In genomic region chr19:50835103-50835784, GRCh38 we compare ENCODE assay signal across 8 cellular contexts. TPM values are rescaled to one million over a fixed set of nuclear protein-coding genes. Genes with fewer than 3 reads are reported as not detected.
A peak's percentile ranks its signal among the peaks of the same experiment; 100 is the strongest.
DNase-seq lines count a peak whose midpoint lies in the region; ATAC-seq and TF ChIP-seq lines count a peak whose summit lies in the region.

No MANE protein-coding gene starts in this region.

- H3K27ac ChIP-seq in thyroid gland: peak overlapping the region; percentile 61 to 96 (median 81)

- no peaks in the 10 kb centered on the region for H3K36me3 Mint-ChIP-seq in activated naive CD4-positive, alpha-beta T cell treated with anti-CD3 and anti-CD28 coated beads, Interleukin-2, amount 50 U/mL, for 24 hours
- no peaks in the 10 kb centered on the region for H3K36me3 Mint-ChIP-seq in activated naive CD8-positive, alpha-beta T cell treated with anti-CD3 and anti-CD28 coated beads, Interleukin-2, amount 50 U/mL, for 24 hours (ENCODE audit: low read depth)

- H3K27me3 Mint-ChIP-seq in activated naive CD4-positive, alpha-beta T cell treated with anti-CD3 and anti-CD28 coated beads, Interleukin-2, amount 50 U/mL, for 24 hours: peaks cover 42% of the 10 kb centered on the region
- peaks cover 51% of the 10 kb centered on the region for H3K27me3 Mint-ChIP-seq in activated naive CD8-positive, alpha-beta T cell treated with anti-CD3 and anti-CD28 coated beads, Interleukin-2, amount 50 U/mL, for 24 hours

- H3K4me3 Mint-ChIP-seq in activated naive CD4-positive, alpha-beta T cell treated with anti-CD3 and anti-CD28 coated beads, Interleukin-2, amount 50 U/mL, for 24 hours: peak overlapping the region; percentile 83
- peak overlapping the region; percentile 70 for H3K4me3 Mint-ChIP-seq in activated naive CD8-positive, alpha-beta T cell treated with anti-CD3 and anti-CD28 coated beads, Interleukin-2, amount 50 U/mL, for 24 hours

- no peaks in the 10 kb centered on the region for H3K9me3 ChIP-seq in thyroid gland

- no peak for TF ChIP-seq POLR2A in thyroid gland (IDR thresholded peaks at IDR 0.05)

- H3K36me3 ChIP-seq in kidney epithelial cell (ENCODE audit: control insufficient read depth, insufficient read depth, low read length): no peaks in the 10 kb centered on the region
- no peaks in the 10 kb centered on the region for H3K36me3 ChIP-seq in thyroid gland

- 35 to 96% methylated on average over 3 to 12 of the region's 13 CpGs for WGBS in thyroid gland, 2 donors

- peaks cover 9% of the 10 kb centered on the region for H3K4me1 Mint-ChIP-seq in activated naive CD4-positive, alpha-beta T cell treated with anti-CD3 and anti-CD28 coated beads, Interleukin-2, amount 50 U/mL, for 24 hours
- peaks cover 9% of the 10 kb centered on the region for H3K4me1 Mint-ChIP-seq in activated naive CD8-positive, alpha-beta T cell treated with anti-CD3 and anti-CD28 coated beads, Interleukin-2, amount 50 U/mL, for 24 hours

- no peak for TF ChIP-seq CTCF in kidney epithelial cell (IDR thresholded peaks at IDR 0.05; ENCODE audit: insufficient read depth, low read length, poor library complexity, severe bottlenecking)
- TF ChIP-seq CTCF in thyroid gland (IDR thresholded peaks at IDR 0.05): no peak

- intact Hi-C loops in thyroid gland (cut with DNase I): loop anchor here (5.0 kb wide), 1 partner anchor 47 kb away; no protein-coding TSS in a partner anchor

- H3K27ac Mint-ChIP-seq in activated naive CD4-positive, alpha-beta T cell treated with anti-CD3 and anti-CD28 coated beads, Interleukin-2, amount 50 U/mL, for 24 hours: no peak overlapping the region
- no peak overlapping the region for H3K27ac Mint-ChIP-seq in activated naive CD8-positive, alpha-beta T cell treated with anti-CD3 and anti-CD28 coated beads, Interleukin-2, amount 50 U/mL, for 24 hours

- no peak for DNase-seq in activated naive CD4-positive, alpha-beta T cell treated with anti-CD3 and anti-CD28 coated beads, Interleukin-2, amount 50 U/mL, for 16 hours
- DNase-seq in activated naive CD8-positive, alpha-beta T cell treated with anti-CD3 and anti-CD28 coated beads, Interleukin-2, amount 50 U/mL, for 24 hours: no peak
- DNase-seq in kidney epithelial cell (ENCODE audit: low read depth) (no peak), thyroid gland (peak; percentile 54 to 58), cortex of kidney (lab: John Stamatoyannopoulos, UW) (no peak), epidermal melanocyte (ENCODE audit: insufficient read length, low spot score) (no peak)

- peaks cover 19 to 29% of the 10 kb centered on the region in 2 donors for H3K4me1 ChIP-seq in thyroid gland

- ATAC-seq in activated naive CD8-positive, alpha-beta T cell treated with anti-CD3 and anti-CD28 coated beads, Interleukin-2, amount 50 U/mL, for 24 hours: no peak
- no peak for ATAC-seq in GM19463 (IDR thresholded peaks at IDR 0.05; ENCODE audit: unreplicated experiment)

- H3K4me3 ChIP-seq in kidney epithelial cell (ENCODE audit: low read depth, low read length): peak overlapping the region; percentile 65
- peak overlapping the region in 2 of 3 donors; percentile 48 to 49 for H3K4me3 ChIP-seq in thyroid gland (replicated peaks in 1 of 3)

- H3K27me3 ChIP-seq in kidney epithelial cell (ENCODE audit: control insufficient read depth, insufficient read depth, low read length): peaks cover 4% of the 10 kb centered on the region
- no peaks in the 10 kb centered on the region for H3K27me3 ChIP-seq in thyroid gland

- no peaks in the 10 kb centered on the region for H3K9me3 Mint-ChIP-seq in activated naive CD4-positive, alpha-beta T cell treated with anti-CD3 and anti-CD28 coated beads, Interleukin-2, amount 50 U/mL, for 24 hours
- H3K9me3 Mint-ChIP-seq in activated naive CD8-positive, alpha-beta T cell treated with anti-CD3 and anti-CD28 coated beads, Interleukin-2, amount 50 U/mL, for 24 hours: no peaks in the 10 kb centered on the region

RNA-seq across cellular contexts. Expression of gene KLK15, which starts 1.9 kb away (rescaled TPM):
- total RNA-seq in kidney epithelial cell: not detected in 2 replicates
- 1 to 10 TPM in 2 of 4 donors, under 1 TPM in 1, not detected in 1; 0.81 to 2.8 (median 1.8) TPM for total RNA-seq in thyroid gland

RNA-seq across cellular contexts. Expression of gene KLK1, which starts 11.7 kb away (rescaled TPM):
- total RNA-seq in kidney epithelial cell: not detected in 2 replicates
- total RNA-seq in thyroid gland: 1 to 10 TPM in 2 of 4 donors, under 1 TPM in 1, not detected in 1; 0.67 to 6.6 (median 6.1) TPM

RNA-seq across cellular contexts. Expression of gene KLK3, which starts 19.5 kb away (rescaled TPM):
- total RNA-seq in kidney epithelial cell: not detected in 2 replicates
- total RNA-seq in thyroid gland: 1 to 10 TPM in 1 of 4 donors, under 1 TPM in 1, not detected in 2; 0.54 to 1.3 TPM

RNA-seq across cellular contexts. Expression of gene KLK2, which starts 38.0 kb away (rescaled TPM):
- total RNA-seq in kidney epithelial cell (0.96 TPM in 1 of 2 replicates, not detected in the other), thyroid gland (10 to 100 TPM in 1 of 4 donors, 1 to 10 TPM in 3; 2.8 to 11.0 (median 5.0) TPM)

RNA-seq across cellular contexts. Expression of gene ACP4, which starts 45.0 kb away (rescaled TPM):
- total RNA-seq in kidney epithelial cell (not detected in 2 replicates), thyroid gland (not detected)

Comparison
In these comparisons a context has a peak if more than half of its experiments do, and no peak if none do; other contexts are left out.
1. DNase-seq: peak in thyroid gland (2 of 2); none in activated naive CD4-positive, alpha-beta T cell treated with anti-CD3 and anti-CD28 coated beads, Interleukin-2, amount 50 U/mL, for 16 hours (single experiment), activated naive CD8-positive, alpha-beta T cell treated with anti-CD3 and anti-CD28 coated beads, Interleukin-2, amount 50 U/mL, for 24 hours (single experiment), kidney epithelial cell (single experiment), cortex of kidney (single experiment) and epidermal melanocyte (single experiment).